ENCODE assay signal across 25 cellular contexts in genomic region chr13:113126265-113127150, GRCh38. TPM values are rescaled to one million over a fixed set of nuclear protein-coding genes. Genes with fewer than 3 reads are reported as not detected.
DNase-seq lines count a peak whose midpoint lies in the region; ATAC-seq, FAIRE-seq and TF ChIP-seq lines count a peak whose summit lies in the region.
"Had no signal": no experiment of that assay in that cellular context is flagged by ENCODE, and none has a peak within 500 bp of the region (broad histone marks: within the 10 kb centered on the region; RNA-seq: fewer than 3 reads in every experiment).

No MANE protein-coding gene starts in this region.

- H3K36me3 ChIP-seq in HepG2 (replicated peaks in 1 of 2; ENCODE audit: control insufficient read depth in 1 of 2, insufficient read depth in 2 of 2, low read length in 2 of 2) (peaks cover 1 to 11% of the 10 kb centered on the region in 2 experiments; a peak in 2 of 5 replicates), right lobe of liver (peaks cover 0 to 10% (median 0%) of the 10 kb centered on the region in 4 donors), H1 (ENCODE audit: control insufficient read depth in 2 of 4, insufficient read depth in 4 of 4, low read length in 3 of 4) (no peaks in the 10 kb centered on the region)

- H3K27ac Mint-ChIP-seq in osteocyte (ENCODE audit: unreplicated experiment), result no peak overlapping the region
- H3K27ac Mint-ChIP-seq: CD14-positive monocyte, IgD-negative memory B cell had no signal

- TF ChIP-seq POLR2A in HepG2 (IDR thresholded peaks at IDR 0.05; ENCODE audit: insufficient read depth in 1 of 2, low read depth in 2 of 2, low read length in 2 of 2) (no peak), right lobe of liver (IDR thresholded peaks at IDR 0.05) (no peak), H1 (IDR thresholded peaks at IDR 0.05; ENCODE audit: control extremely low read depth in 1 of 2, low read depth in 2 of 2, low read length in 2 of 2) (no peak), GM12891 (IDR thresholded peaks at IDR 0.05; ENCODE audit: low read depth, low read length) (no peak)

- no peak overlapping the region for H4K91ac ChIP-seq in H1 (replicated peaks; ENCODE audit: insufficient read length, low read length)

- H3K4me1 ChIP-seq in HepG2 (ENCODE audit: insufficient read depth, low read length), result peaks cover 43% of the 10 kb centered on the region
- peaks cover 0 to 15% (median 4%) of the 10 kb centered on the region in 4 donors for H3K4me1 ChIP-seq in right lobe of liver
- peaks cover 0 to 15% (median 9%) of the 10 kb centered on the region in 4 experiments; a peak in 6 of 7 replicates for H3K4me1 ChIP-seq in H1 (replicated peaks in 1 of 4; ENCODE audit: control insufficient read depth in 3 of 4, insufficient read depth in 4 of 4, low read length in 3 of 4)

- H4K20me1 ChIP-seq in HepG2 (ENCODE audit: insufficient read depth, low read length) (peaks cover 4% of the 10 kb centered on the region; the same call in 1 of the 2 replicates), H1 (replicated peaks in 1 of 2; ENCODE audit: control insufficient read depth in 1 of 2, insufficient read depth in 2 of 2, low read length in 2 of 2) (no peaks in the 10 kb centered on the region)

- H3K18ac ChIP-seq in H1 (ENCODE audit: extremely low read depth, low read length), result no peak overlapping the region

- FAIRE-seq in HepG2 (lab: Jason Lieb, UNC) (no peak), H1 (lab: Jason Lieb, UNC) (no peak), GM12891 (lab: Jason Lieb, UNC) (no peak)
- FAIRE-seq: GM12892 had no signal

- no peak overlapping the region for H3K23ac ChIP-seq in H1 (ENCODE audit: insufficient read length)

- H3K4me3 ChIP-seq in HepG2 (replicated peaks in 1 of 3; ENCODE audit: insufficient read depth in 1 of 3, low read depth in 2 of 3, low read length in 3 of 3), result no peak overlapping the region
- H3K4me3 ChIP-seq in right lobe of liver, result no peak overlapping the region
- no peak overlapping the region for H3K4me3 ChIP-seq in H1 (ENCODE audit: extremely low read depth in 1 of 4, insufficient read depth in 2 of 4, low read depth in 3 of 4, low read length in 4 of 4)

- no TSS peak for BruUV-seq in HepG2 (replicated peaks; lab: Mats Ljungman, UMichigan)

- no peaks in the 10 kb centered on the region for H3K79me1 ChIP-seq in H1 (ENCODE audit: low read depth, low read length)

- H3K9me3 ChIP-seq in HepG2 (ENCODE audit: low read length), result no peaks in the 10 kb centered on the region
- H3K9me3 ChIP-seq in right lobe of liver, result no peaks in the 10 kb centered on the region
- H3K9me3 ChIP-seq in H1 (ENCODE audit: insufficient read depth in 2 of 2, low read depth in 1 of 2, low read length in 1 of 2), result no peaks in the 10 kb centered on the region

- WGBS in HepG2 (ENCODE audit: low lambda C conversion rate), result 98% methylated on average over 17 of the region's 18 CpGs
- 88% methylated on average over 13 of the region's 18 CpGs for WGBS in right lobe of liver (ENCODE audit: insufficient coverage, low coverage, low lambda C conversion rate, missing lambda C conversion rate)
- 86% methylated on average over 18 of the region's 18 CpGs; no CpG with 5 or more reads in 1 of the 2 experiments for WGBS in H1 (ENCODE audit: extremely low coverage in 1 of 2, insufficient coverage in 1 of 2, insufficient read length in 1 of 2, insufficient replicate concordance in 2 of 2, low coverage in 1 of 2, low lambda C conversion rate in 2 of 2, missing lambda C conversion rate in 1 of 2), 2 experiments

- no peak overlapping the region for H2AK5ac ChIP-seq in H1 (ENCODE audit: low read depth, low read length)

- peaks cover 13% of the 10 kb centered on the region for H3K4me1 Mint-ChIP-seq in osteocyte (ENCODE audit: unreplicated experiment)
- H3K4me1 Mint-ChIP-seq: IgD-negative memory B cell had no signal

- in situ Hi-C loops in HepG2 (cut with HindIII; ENCODE audit: extremely low pct_ligation_motif_present, low pct_unique_long_range_greater_than_20kb), result no loop called here

- H2AFZ ChIP-seq in HepG2 (ENCODE audit: low read length) (no peak overlapping the region), H1 (ENCODE audit: low read length) (no peak overlapping the region)

- CTCF ChIA-PET in HepG2 (lab: Yijun Ruan, JAX; ENCODE audit: low intra/inter-chr PET ratio, low total read pairs) (no interaction called here), H1 (lab: Charles Lee; ENCODE audit: partially characterized antibody) (interaction anchor here (1.1 to 3.0 kb wide), 5 partner anchors 12 to 30 kb away, joined by 3 to 13 read pairs (median 4); no protein-coding TSS in a partner anchor)

- H3K27ac ChIP-seq in HepG2 (ENCODE audit: extremely low read length, insufficient read depth, low read length) (no peak overlapping the region), right lobe of liver (no peak overlapping the region), H1 (ENCODE audit: low read depth, low read length) (no peak overlapping the region)

- POLR2A ChIA-PET in HepG2 (lab: Yijun Ruan, JAX), result interaction anchor here (1.2 kb wide), 1 partner anchor 27 kb away, joined by 3 read pairs; no protein-coding TSS in a partner anchor
- POLR2A ChIA-PET in H1 (lab: Charles Lee; ENCODE audit: partially characterized antibody), result interaction anchor here (1.2 kb wide), 1 partner anchor 16 kb away, joined by 3 read pairs; no protein-coding TSS in a partner anchor

- 0 out of 2 replicates have a peak overlapping the region, but pooled peaks have one; percentile 12 for H2BK15ac ChIP-seq in H1 (ENCODE audit: low read length)

- no peak overlapping the region; the same call in 1 of the 2 replicates for H4K8ac ChIP-seq in H1 (ENCODE audit: extremely low read depth, insufficient read depth, low read length)

- no peak overlapping the region for H3K4ac ChIP-seq in H1 (replicated peaks; ENCODE audit: insufficient read length, low read depth, low read length)

- no peak overlapping the region for H2BK20ac ChIP-seq in H1 (ENCODE audit: low read length)

- no peak for DNase-seq in HepG2 (ENCODE audit: low spot score)
- no peak for DNase-seq in right lobe of liver
- DNase-seq in H1 (ENCODE audit: low read depth in 1 of 2, low spot score in 2 of 2), result no peak
- DNase-seq in osteocyte (ENCODE audit: extremely low spot score, unreplicated experiment), result peak; percentile 75
- no peak for DNase-seq in GM12891 (ENCODE audit: insufficient read length, low spot score)
- no peak for DNase-seq in activated gamma-delta T cell treated with Interleukin-2 at 50 U/mL for 16 hours
- DNase-seq: DMS 273 treated with DMSO at 0.1 percent for 48 hours; GF-D8; Kasumi-1; MM.1S; NCI-H1105; NCI-H1694 treated with DMSO at 0.1 percent for 48 hours; NCI-H446; NCI-H69; NK-92 treated with Interleukin-12 subunit alpha and Interleukin-12 subunit beta, amount 100 ng/mL, for 24 hours; SIG-M5 had no signal

- no peak for TF ChIP-seq RAD21 in HepG2 (CRISPR knock-in tag; IDR thresholded peaks at IDR 0.05)
- no peak for TF ChIP-seq RAD21 in H1 (IDR thresholded peaks at IDR 0.05 in 1 of 2, conservative IDR thresholded peaks at IDR 0.05 in 1 of 2; ENCODE audit: low read depth in 2 of 2, low read length in 2 of 2)

- no peaks in the 10 kb centered on the region for H3K9me3 Mint-ChIP-seq in osteocyte (ENCODE audit: unreplicated experiment)
- H3K9me3 Mint-ChIP-seq: IgD-negative memory B cell had no signal

- 0 out of 2 replicates have a peak overlapping the region, but pooled peaks have one; percentile 17 for H2BK12ac ChIP-seq in H1 (ENCODE audit: low read depth, low read length)

- no peak overlapping the region for H3K4me3 Mint-ChIP-seq in osteocyte (ENCODE audit: unreplicated experiment)
- H3K4me3 Mint-ChIP-seq: CD14-positive monocyte, IgD-negative memory B cell had no signal

- no peaks in the 10 kb centered on the region for H3K36me3 Mint-ChIP-seq in osteocyte (ENCODE audit: unreplicated experiment)
- H3K36me3 Mint-ChIP-seq: CD14-positive monocyte, IgD-negative memory B cell had no signal

- peaks cover 20% of the 10 kb centered on the region for H3K27me3 Mint-ChIP-seq in osteocyte (ENCODE audit: unreplicated experiment)

- no peak overlapping the region for H3K56ac ChIP-seq in H1 (replicated peaks; ENCODE audit: insufficient read length, low read depth, low read length)

- H3K4me2 ChIP-seq in HepG2 (ENCODE audit: low read depth, low read length), result no peak overlapping the region
- H3K4me2 ChIP-seq in H1 (ENCODE audit: insufficient read depth in 1 of 2, low read depth in 2 of 2, low read length in 2 of 2), result no peak overlapping the region

- intact Hi-C loops in HepG2 (cut with micrococcal nuclease; ENCODE audit: unreplicated experiment), result no loop called here
- intact Hi-C loops in right lobe of liver (cut with DNase I), result no loop called here

- no peaks in the 10 kb centered on the region; a peak in 1 of 5 replicates for H3K27me3 ChIP-seq in HepG2 (ENCODE audit: control insufficient read depth in 1 of 2, insufficient read depth in 2 of 2, low read length in 2 of 2)
- no peaks in the 10 kb centered on the region for H3K27me3 ChIP-seq in right lobe of liver
- no peaks in the 10 kb centered on the region for H3K27me3 ChIP-seq in H1 (replicated peaks in 1 of 4; ENCODE audit: control insufficient read depth in 3 of 4, extremely low read depth in 1 of 4, insufficient read depth in 3 of 4, low read length in 3 of 4)

- ATAC-seq in HepG2 (no peak), right lobe of liver (no peak), HG02884 (IDR thresholded peaks at IDR 0.05; ENCODE audit: unreplicated experiment) (no peak)

- H4K5ac ChIP-seq in H1 (ENCODE audit: insufficient read length, low read depth, low read length), result no peak overlapping the region

- TF ChIP-seq EP300 in HepG2 (IDR thresholded peaks at IDR 0.05; ENCODE audit: low read depth in 2 of 2, low read length in 2 of 2), result no peak
- TF ChIP-seq EP300 in HepG2 (CRISPR knock-in tag; IDR thresholded peaks at IDR 0.05; ENCODE audit: borderline replicate concordance), result no peak
- TF ChIP-seq EP300 in H1 (IDR thresholded peaks at IDR 0.05; ENCODE audit: borderline replicate concordance in 1 of 2, low read depth in 2 of 2, low read length in 2 of 2), result no peak

- no peak overlapping the region for H3K14ac ChIP-seq in H1 (ENCODE audit: insufficient read length)

- H3K23me2 ChIP-seq in H1 (ENCODE audit: low read depth, low read length), result no peaks in the 10 kb centered on the region

- H2BK5ac ChIP-seq in H1 (ENCODE audit: low read depth, low read length), result no peak overlapping the region

- no peak overlapping the region for H2BK120ac ChIP-seq in H1 (replicated peaks; ENCODE audit: low read depth, low read length)

- H3K79me2 ChIP-seq in HepG2 (ENCODE audit: insufficient read depth, low read length), result peaks cover 28% of the 10 kb centered on the region
- H3K79me2 ChIP-seq in H1 (ENCODE audit: control insufficient read depth in 1 of 2, insufficient read depth in 2 of 2, low read length in 2 of 2), result no peaks in the 10 kb centered on the region

- no peak overlapping the region for H3K9ac ChIP-seq in HepG2 (ENCODE audit: insufficient read depth, low read depth, low read length)
- H3K9ac ChIP-seq in H1 (replicated peaks in 1 of 4; ENCODE audit: extremely low read depth in 1 of 4, low read depth in 3 of 4, low read length in 3 of 4), result no peak overlapping the region

- TF ChIP-seq CTCF in HepG2 (CRISPR knock-in tag; IDR thresholded peaks at IDR 0.05) (no peak), right lobe of liver (IDR thresholded peaks at IDR 0.05) (no peak), H1 (IDR thresholded peaks at IDR 0.05; ENCODE audit: control extremely low read depth in 1 of 3, insufficient read depth in 1 of 3, low read depth in 1 of 3, low read length in 3 of 3) (no peak), osteocyte (IDR thresholded peaks at IDR 0.05) (no peak)

RNA-seq across cellular contexts. Expression of gene F10, which starts 3.9 kb away (rescaled TPM):
- 19.9 and 58.4 TPM in 2 replicates for total RNA-seq in HepG2 (2016; rRNA removed; fragmentation: Illumina TruSeq; extraction: Trizol)
- 11.2 and 12.3 TPM in 2 replicates for total RNA-seq in HepG2 (2016; cell fraction: cytosol; rRNA removed; fragmentation: Illumina TruSeq; extraction: Trizol; ENCODE audit: low read depth)
- 18.9 and 61.6 TPM in 2 replicates for total RNA-seq in HepG2 (2016; cell fraction: insoluble cytoplasmic fraction; rRNA removed; fragmentation: Illumina TruSeq; extraction: Trizol)
- total RNA-seq in HepG2 (2016; cell fraction: membrane; rRNA removed; fragmentation: Illumina TruSeq; extraction: Trizol), result 12.7 and 13.1 TPM in 2 replicates
- total RNA-seq in HepG2 (2016; cell fraction: nucleus; rRNA removed; fragmentation: Illumina TruSeq; extraction: Trizol), result 43.8 and 53.5 TPM in 2 replicates
- 237 and 317 TPM in 2 replicates for polyA plus RNA-seq in HepG2 (2011; rRNA removed)
- polyA plus RNA-seq in HepG2 (2011; cell fraction: cytosol; rRNA removed), result 277 and 280 TPM in 2 replicates
- polyA plus RNA-seq in HepG2 (2011; cell fraction: nucleus; rRNA removed), result 231 and 240 TPM in 2 replicates
- polyA plus RNA-seq in HepG2 (2012), result 150 and 219 TPM in 2 replicates
- polyA plus RNA-seq in HepG2 (2016; cell fraction: cytosol; fragmentation: Illumina TruSeq; extraction: Trizol; ENCODE audit: low read depth), result 11.6 and 13.0 TPM in 2 replicates
- polyA plus RNA-seq in HepG2 (2016; cell fraction: insoluble cytoplasmic fraction; fragmentation: Illumina TruSeq; extraction: Trizol; ENCODE audit: low read depth), result 18.4 and 19.4 TPM in 2 replicates
- 10.3 and 10.6 TPM in 2 replicates for polyA plus RNA-seq in HepG2 (2016; cell fraction: membrane; fragmentation: Illumina TruSeq; extraction: Trizol; ENCODE audit: low read depth)
- polyA plus RNA-seq in HepG2 (2016; cell fraction: nucleus; fragmentation: Illumina TruSeq; extraction: Trizol; ENCODE audit: insufficient read depth, low read depth), result 82.4 and 83.6 TPM in 2 replicates
- polyA minus RNA-seq in HepG2 (2011; rRNA and poly(A)+ RNA removed; ENCODE audit: low replicate concordance), result 117 TPM in 1 of 2 replicates, not detected in the other
- 61.5 and 79.5 TPM in 2 replicates for polyA minus RNA-seq in HepG2 (2011; cell fraction: cytosol; rRNA and poly(A)+ RNA removed)
- 44.3 and 53.6 TPM in 2 replicates for polyA minus RNA-seq in HepG2 (2011; cell fraction: nucleus; rRNA and poly(A)+ RNA removed)
- 100 to 1,000 TPM; 108 to 157 (median 132) TPM for total RNA-seq in right lobe of liver
- total RNA-seq in H1 (2021; fragmentation: NEBNext Ultra II Directional; extraction: Animal tissue kit (Norgen Biotek cat#: 25700)), result 2.0 and 2.3 TPM in 2 replicates
- polyA plus RNA-seq in H1 (2011; rRNA removed), result 3.5 and 4.2 TPM in 2 replicates
- 3.9 TPM for polyA plus RNA-seq in H1 (2011; cell fraction: cytosol; rRNA removed)
- polyA plus RNA-seq in H1 (2011; cell fraction: nucleus; rRNA removed), result 3.1 TPM
- polyA plus RNA-seq in H1 (2012, experiment 1 of 2), result 1.9 to 3.5 TPM (median 2.6 TPM) in 4 replicates
- 1.4 TPM for polyA plus RNA-seq in H1 (2012, experiment 2 of 2)
- polyA plus RNA-seq in H1 (2013, experiment 1 of 2), result 2.9 TPM
- 3.4 TPM for polyA plus RNA-seq in H1 (2013, experiment 2 of 2)
- polyA minus RNA-seq in H1 (2011; rRNA and poly(A)+ RNA removed), result 0.91 and 1.4 TPM in 2 replicates
- polyA minus RNA-seq in H1 (2011; cell fraction: cytosol; rRNA and poly(A)+ RNA removed), result 0.81 TPM
- 1.6 TPM for polyA minus RNA-seq in H1 (2011; cell fraction: nucleus; rRNA and poly(A)+ RNA removed)
- total RNA-seq in osteocyte, result 1.8 and 2.0 TPM in 2 replicates
- not detected for polyA plus RNA-seq in GM12891 (2012; ENCODE audit: low read depth, missing spikeins)
- total RNA-seq: Daoy, H4, HT-29, OCI-LY7, RPMI7951 had no signal
- polyA plus RNA-seq: CD14-positive monocyte, IgD-negative memory B cell had no signal

RNA-seq across cellular contexts. Expression of gene F7, which starts 20.9 kb away (rescaled TPM):
- total RNA-seq in HepG2 (2016; rRNA removed; fragmentation: Illumina TruSeq; extraction: Trizol) (7.2 and 12.6 TPM in 2 replicates), right lobe of liver (100 to 1,000 TPM in 2 of 6 experiments, 10 to 100 TPM in 4; 42.9 to 147 (median 84.2) TPM), osteocyte (not detected in 2 replicates)
- total RNA-seq in HepG2 (2016; cell fraction: cytosol; rRNA removed; fragmentation: Illumina TruSeq; extraction: Trizol; ENCODE audit: low read depth), result 0.61 and 0.71 TPM in 2 replicates
- total RNA-seq in HepG2 (2016; cell fraction: insoluble cytoplasmic fraction; rRNA removed; fragmentation: Illumina TruSeq; extraction: Trizol), result 6.7 and 12.9 TPM in 2 replicates
- total RNA-seq in HepG2 (2016; cell fraction: membrane; rRNA removed; fragmentation: Illumina TruSeq; extraction: Trizol), result 1.9 and 2.2 TPM in 2 replicates
- 10.3 and 10.6 TPM in 2 replicates for total RNA-seq in HepG2 (2016; cell fraction: nucleus; rRNA removed; fragmentation: Illumina TruSeq; extraction: Trizol)
- polyA plus RNA-seq in HepG2 (2011; rRNA removed) (26.5 and 39.9 TPM in 2 replicates), H1 (2011; rRNA removed) (0.85 and 0.98 TPM in 2 replicates)
- 21.7 and 26.2 TPM in 2 replicates for polyA plus RNA-seq in HepG2 (2011; cell fraction: cytosol; rRNA removed)
- 105 and 121 TPM in 2 replicates for polyA plus RNA-seq in HepG2 (2011; cell fraction: nucleus; rRNA removed)
- 45.9 and 52.4 TPM in 2 replicates for polyA plus RNA-seq in HepG2 (2012)
- polyA plus RNA-seq in HepG2 (2016; cell fraction: cytosol; fragmentation: Illumina TruSeq; extraction: Trizol; ENCODE audit: low read depth), result 0.51 and 0.52 TPM in 2 replicates
- 7.0 and 7.3 TPM in 2 replicates for polyA plus RNA-seq in HepG2 (2016; cell fraction: insoluble cytoplasmic fraction; fragmentation: Illumina TruSeq; extraction: Trizol; ENCODE audit: low read depth)
- 1.1 and 1.6 TPM in 2 replicates for polyA plus RNA-seq in HepG2 (2016; cell fraction: membrane; fragmentation: Illumina TruSeq; extraction: Trizol; ENCODE audit: low read depth)
- 23.6 and 26.7 TPM in 2 replicates for polyA plus RNA-seq in HepG2 (2016; cell fraction: nucleus; fragmentation: Illumina TruSeq; extraction: Trizol; ENCODE audit: insufficient read depth, low read depth)
- 43.0 TPM in 1 of 2 replicates, not detected in the other for polyA minus RNA-seq in HepG2 (2011; rRNA and poly(A)+ RNA removed; ENCODE audit: low replicate concordance)
- 8.7 and 12.9 TPM in 2 replicates for polyA minus RNA-seq in HepG2 (2011; cell fraction: cytosol; rRNA and poly(A)+ RNA removed)
- polyA minus RNA-seq in HepG2 (2011; cell fraction: nucleus; rRNA and poly(A)+ RNA removed), result 14.7 and 15.7 TPM in 2 replicates
- total RNA-seq in H1 (2021; fragmentation: NEBNext Ultra II Directional; extraction: Animal tissue kit (Norgen Biotek cat#: 25700)), result 0.43 and 0.67 TPM in 2 replicates
- 0.93 TPM for polyA plus RNA-seq in H1 (2011; cell fraction: cytosol; rRNA removed)
- 4.3 TPM for polyA plus RNA-seq in H1 (2011; cell fraction: nucleus; rRNA removed)
- polyA plus RNA-seq in H1 (2012, experiment 1 of 2), result 0.39 to 1.4 TPM (median 0.95 TPM) in 4 replicates
- 0.12 TPM for polyA plus RNA-seq in H1 (2012, experiment 2 of 2)
- 0.18 TPM for polyA plus RNA-seq in H1 (2013, experiment 1 of 2)
- 0.18 TPM for polyA plus RNA-seq in H1 (2013, experiment 2 of 2)
- 1.5 and 3.2 TPM in 2 replicates for polyA minus RNA-seq in H1 (2011; rRNA and poly(A)+ RNA removed)
- polyA minus RNA-seq in H1 (2011; cell fraction: cytosol; rRNA and poly(A)+ RNA removed), result not detected
- 2.6 TPM for polyA minus RNA-seq in H1 (2011; cell fraction: nucleus; rRNA and poly(A)+ RNA removed)
- not detected for polyA plus RNA-seq in GM12891 (2012; ENCODE audit: low read depth, missing spikeins)
- total RNA-seq: H4, HT-29, OCI-LY7, RPMI7951 had no signal
- polyA plus RNA-seq: CD14-positive monocyte, IgD-negative memory B cell had no signal

RNA-seq across cellular contexts. Expression of gene PROZ, which starts 31.9 kb away (rescaled TPM):
- total RNA-seq in HepG2 (2016; rRNA removed; fragmentation: Illumina TruSeq; extraction: Trizol) (2.1 and 5.6 TPM in 2 replicates), right lobe of liver (10 to 100 TPM; 11.2 to 71.2 (median 56.9) TPM), osteocyte (not detected in 2 replicates)
- total RNA-seq in HepG2 (2016; cell fraction: cytosol; rRNA removed; fragmentation: Illumina TruSeq; extraction: Trizol; ENCODE audit: low read depth), result 0.20 and 0.35 TPM in 2 replicates
- 1.9 and 5.3 TPM in 2 replicates for total RNA-seq in HepG2 (2016; cell fraction: insoluble cytoplasmic fraction; rRNA removed; fragmentation: Illumina TruSeq; extraction: Trizol)
- total RNA-seq in HepG2 (2016; cell fraction: membrane; rRNA removed; fragmentation: Illumina TruSeq; extraction: Trizol), result 0.62 and 0.93 TPM in 2 replicates
- total RNA-seq in HepG2 (2016; cell fraction: nucleus; rRNA removed; fragmentation: Illumina TruSeq; extraction: Trizol), result 3.0 and 4.0 TPM in 2 replicates
- polyA plus RNA-seq in HepG2 (2011; rRNA removed) (22.5 and 26.1 TPM in 2 replicates), H1 (2011; rRNA removed) (0.05 TPM in 1 of 2 replicates, not detected in the other)
- polyA plus RNA-seq in HepG2 (2011; cell fraction: cytosol; rRNA removed), result 14.4 and 16.0 TPM in 2 replicates
- polyA plus RNA-seq in HepG2 (2011; cell fraction: nucleus; rRNA removed), result 45.5 and 49.7 TPM in 2 replicates
- polyA plus RNA-seq in HepG2 (2012), result 12.7 and 14.1 TPM in 2 replicates
- polyA plus RNA-seq in HepG2 (2016; cell fraction: cytosol; fragmentation: Illumina TruSeq; extraction: Trizol; ENCODE audit: low read depth), result 0.23 and 0.67 TPM in 2 replicates
- polyA plus RNA-seq in HepG2 (2016; cell fraction: insoluble cytoplasmic fraction; fragmentation: Illumina TruSeq; extraction: Trizol; ENCODE audit: low read depth), result 1.6 and 2.1 TPM in 2 replicates
- polyA plus RNA-seq in HepG2 (2016; cell fraction: membrane; fragmentation: Illumina TruSeq; extraction: Trizol; ENCODE audit: low read depth), result 0.70 and 0.93 TPM in 2 replicates
- 10.7 and 11.6 TPM in 2 replicates for polyA plus RNA-seq in HepG2 (2016; cell fraction: nucleus; fragmentation: Illumina TruSeq; extraction: Trizol; ENCODE audit: insufficient read depth, low read depth)
- 5.4 TPM in 1 of 2 replicates, not detected in the other for polyA minus RNA-seq in HepG2 (2011; rRNA and poly(A)+ RNA removed; ENCODE audit: low replicate concordance)
- polyA minus RNA-seq in HepG2 (2011; cell fraction: cytosol; rRNA and poly(A)+ RNA removed), result 4.9 and 8.4 TPM in 2 replicates
- 3.1 and 4.4 TPM in 2 replicates for polyA minus RNA-seq in HepG2 (2011; cell fraction: nucleus; rRNA and poly(A)+ RNA removed)
- not detected in 2 replicates for total RNA-seq in H1 (2021; fragmentation: NEBNext Ultra II Directional; extraction: Animal tissue kit (Norgen Biotek cat#: 25700))
- polyA plus RNA-seq in H1 (2011; cell fraction: cytosol; rRNA removed), result 0.05 TPM
- 0.68 TPM for polyA plus RNA-seq in H1 (2011; cell fraction: nucleus; rRNA removed)
- 0.50 to 0.68 TPM (median 0.63 TPM) in 3 of 4 replicates, not detected in the other for polyA plus RNA-seq in H1 (2012, experiment 1 of 2)
- polyA plus RNA-seq in H1 (2012, experiment 2 of 2), result 0.12 TPM
- not detected for polyA plus RNA-seq in H1 (2013, experiment 1 of 2)
- polyA plus RNA-seq in H1 (2013, experiment 2 of 2), result not detected
- polyA minus RNA-seq in H1 (2011; rRNA and poly(A)+ RNA removed), result not detected in 2 replicates
- polyA minus RNA-seq in H1 (2011; cell fraction: cytosol; rRNA and poly(A)+ RNA removed), result not detected
- not detected for polyA minus RNA-seq in H1 (2011; cell fraction: nucleus; rRNA and poly(A)+ RNA removed)
- polyA plus RNA-seq in GM12891 (2012; ENCODE audit: low read depth, missing spikeins), result 0.05 TPM
- total RNA-seq: Daoy, H4, HT-29, OCI-LY7, RPMI7951 had no signal
- polyA plus RNA-seq: CD14-positive monocyte, IgD-negative memory B cell had no signal

Comparison
In these comparisons a context has a peak if more than half of its experiments do, and no peak if none do; other contexts are left out.
1. Of the 41 proteins assayed by ChIP-seq in both HepG2 and H1: peak only in HepG2: POLR2AphosphoS5; only in H1: none; in both: none; in neither: 40.